19 cellular contexts compared by ENCODE assay signal in the genomic region with DNA sequence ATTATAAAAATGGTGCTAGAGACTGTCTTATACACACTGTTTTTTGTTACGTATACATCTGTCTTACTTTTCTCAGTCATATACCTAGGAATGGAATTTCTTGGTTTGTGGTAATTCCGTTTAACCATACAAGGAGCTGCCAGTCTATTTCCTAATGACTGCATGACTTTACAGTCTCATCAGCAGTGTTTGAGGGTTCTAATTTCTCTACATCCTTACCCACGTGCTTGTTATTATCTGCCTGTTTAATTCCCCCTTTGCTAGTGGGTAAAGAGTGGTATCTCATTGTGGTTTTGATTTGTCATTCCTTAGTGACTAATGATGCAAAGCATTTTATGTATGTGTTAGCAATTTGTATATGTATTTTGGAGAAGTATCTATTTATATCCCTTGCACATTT.
DNase-seq lines count a peak whose midpoint lies in the region; FAIRE-seq and TF ChIP-seq lines count a peak whose summit lies in the region.
"Had no signal": no experiment of that assay in that cellular context is flagged by ENCODE, and none has a peak within 500 bp of the region (broad histone marks: within the 10 kb centered on the region; RNA-seq: fewer than 3 reads in every experiment).

No MANE protein-coding gene starts in this region.

- no peaks in the 10 kb centered on the region for H3K27me3 Mint-ChIP-seq in astrocyte (ENCODE audit: low read depth, unreplicated experiment)

- no peaks in the 10 kb centered on the region for H4K20me1 ChIP-seq in astrocyte (ENCODE audit: insufficient read depth, low read length)
- H4K20me1 ChIP-seq in fibroblast of lung (ENCODE audit: control insufficient read depth, extremely low read depth, insufficient read depth, low read length) = no peaks in the 10 kb centered on the region
- H4K20me1 ChIP-seq: BLaER1 had no signal

- H3K9me3 ChIP-seq in astrocyte (ENCODE audit: insufficient read depth, low read depth, low read length) = no peaks in the 10 kb centered on the region
- no peaks in the 10 kb centered on the region for H3K9me3 ChIP-seq in fibroblast of lung (ENCODE audit: control insufficient read depth, insufficient read depth, low read depth, low read length)
- H3K9me3 ChIP-seq in Peyer's patch = no peaks in the 10 kb centered on the region
- H3K9me3 ChIP-seq: MG63 had no signal

- H3K4me2 ChIP-seq in astrocyte (ENCODE audit: low read length) = no peak overlapping the region
- no peak overlapping the region for H3K4me2 ChIP-seq in fibroblast of lung (ENCODE audit: extremely low read depth, insufficient read depth, low read length)
- H3K4me2 ChIP-seq: BLaER1, KMS-11 had no signal

- TF ChIP-seq CTCF in astrocyte (IDR thresholded peaks at IDR 0.05; ENCODE audit: insufficient read depth, low read depth, low read length) (no peak), fibroblast of lung (conservative IDR thresholded peaks at IDR 0.05 in 1 of 2, IDR thresholded peaks at IDR 0.05 in 1 of 2; ENCODE audit: low read depth in 1 of 2, low read length in 2 of 2) (no peak), retinal pigment epithelial cell (conservative IDR thresholded peaks at IDR 0.05; ENCODE audit: low read depth, low read length) (no peak), Peyer's patch (IDR thresholded peaks at IDR 0.05) (no peak)

- H2AFZ ChIP-seq in astrocyte (ENCODE audit: low read depth, low read length) = no peak overlapping the region
- no peak overlapping the region for H2AFZ ChIP-seq in fibroblast of lung (ENCODE audit: low read length)

- no peak for FAIRE-seq in astrocyte (lab: Jason Lieb, UNC)
- FAIRE-seq: H54, HepG2, RCC 7860 had no signal

- H3K9ac ChIP-seq in astrocyte (ENCODE audit: low read length) (no peak overlapping the region), fibroblast of lung (ENCODE audit: insufficient read depth, low read length) (no peak overlapping the region)
- H3K9ac ChIP-seq: BLaER1, KMS-11 had no signal

- peaks cover 7% of the 10 kb centered on the region for H3K4me1 Mint-ChIP-seq in astrocyte (ENCODE audit: low read depth, unreplicated experiment)

- DNase-seq in HS-5 (ENCODE audit: low read depth) = peak; percentile 92
- DNase-seq in astrocyte (ENCODE audit: low read depth) = peak; percentile 53
- DNase-seq in fibroblast of lung (ENCODE audit: low read depth in 2 of 2) = peak; percentile 34 to 54
- peak; percentile 75 for DNase-seq in retinal pigment epithelial cell (ENCODE audit: low read depth)
- no peak for DNase-seq in T-helper 9 cell
- no peak for DNase-seq in central memory CD4-positive, alpha-beta T cell
- DNase-seq in DMS153 (lab: John Stamatoyannopoulos, UW) = no peak
- no peak for DNase-seq in Peyer's patch
- DNase-seq: MG63, NCI-H1092 treated with DMSO at 0.1 percent for 48 hours, NCI-H187, NCI-H2171 treated with DMSO at 0.1 percent for 48 hours, NCI-H774, SIG-M5 had no signal

- peaks cover 13% of the 10 kb centered on the region for H3K9me3 Mint-ChIP-seq in astrocyte (ENCODE audit: unreplicated experiment)

- H3K27ac ChIP-seq in astrocyte (ENCODE audit: low read depth, low read length) = no peak overlapping the region
- H3K27ac ChIP-seq in fibroblast of lung (ENCODE audit: insufficient read depth, low read length) = no peak overlapping the region
- no peak overlapping the region for H3K27ac ChIP-seq in Peyer's patch
- H3K27ac ChIP-seq: BLaER1, KMS-11 had no signal

- H3K4me3 Mint-ChIP-seq in astrocyte (ENCODE audit: unreplicated experiment) = no peak overlapping the region

- TF ChIP-seq POLR2A in Peyer's patch (IDR thresholded peaks at IDR 0.05) = no peak

- H3K4me3 ChIP-seq in astrocyte (ENCODE audit: insufficient read depth, low read depth, low read length) (no peak overlapping the region), fibroblast of lung (replicated peaks in 1 of 4; ENCODE audit: control extremely low read depth in 1 of 4, insufficient read depth in 1 of 4, low read depth in 3 of 4, low read length in 4 of 4) (no peak overlapping the region), retinal pigment epithelial cell (ENCODE audit: low read length) (no peak overlapping the region), Peyer's patch (no peak overlapping the region)
- H3K4me3 ChIP-seq: BLaER1, MG63 had no signal

- H3K36me3 Mint-ChIP-seq in astrocyte (ENCODE audit: low read depth, unreplicated experiment) = no peaks in the 10 kb centered on the region

- H3K36me3 ChIP-seq in astrocyte (ENCODE audit: insufficient read depth, low read length) (no peaks in the 10 kb centered on the region), fibroblast of lung (ENCODE audit: control insufficient read depth, insufficient read depth, low read length) (no peaks in the 10 kb centered on the region), Peyer's patch (no peaks in the 10 kb centered on the region)
- H3K36me3 ChIP-seq: BLaER1, MG63 had no signal

- H3K79me2 ChIP-seq in astrocyte (ENCODE audit: insufficient read depth, low read length) (no peaks in the 10 kb centered on the region), fibroblast of lung (ENCODE audit: control insufficient read depth, insufficient read depth, low read length) (no peaks in the 10 kb centered on the region)

- peak overlapping the region; percentile 36 for H3K27ac Mint-ChIP-seq in astrocyte (ENCODE audit: unreplicated experiment)

- H3K4me1 ChIP-seq in astrocyte (ENCODE audit: insufficient read depth, low read length) = no peaks in the 10 kb centered on the region
- no peaks in the 10 kb centered on the region for H3K4me1 ChIP-seq in fibroblast of lung (ENCODE audit: control insufficient read depth, extremely low read depth, insufficient read depth, low read length)
- H3K4me1 ChIP-seq in Peyer's patch = no peaks in the 10 kb centered on the region
- H3K4me1 ChIP-seq: BLaER1 had no signal

- H3K27me3 ChIP-seq in astrocyte (ENCODE audit: insufficient read depth, low read length) = no peaks in the 10 kb centered on the region
- no peaks in the 10 kb centered on the region for H3K27me3 ChIP-seq in fibroblast of lung (ENCODE audit: control insufficient read depth, insufficient read depth, low read length)
- H3K27me3 ChIP-seq in Peyer's patch = no peaks in the 10 kb centered on the region
- H3K27me3 ChIP-seq: BLaER1, MG63 had no signal

Comparison
In these comparisons a context has a peak if more than half of its experiments do, and no peak if none do; other contexts are left out.
1. DNase-seq: peak in HS-5 (single experiment), astrocyte (single experiment), fibroblast of lung (2 of 2) and retinal pigment epithelial cell (single experiment); none in T-helper 9 cell (single experiment), central memory CD4-positive, alpha-beta T cell (single experiment), DMS153 (single experiment) and Peyer's patch (0 of 3).